8 cellular contexts compared by ENCODE assay signal in genomic region chr17:82153745-82154375, GRCh38. TPM values are rescaled to one million over a fixed set of nuclear protein-coding genes. Genes with fewer than 3 reads are reported as not detected.
A peak's percentile ranks its signal among the peaks of the same experiment; 100 is the strongest.
DNase-seq lines count a peak whose midpoint lies in the region; ATAC-seq and TF ChIP-seq lines count a peak whose summit lies in the region.

No MANE protein-coding gene starts in this region.

- intact Hi-C loops in activated CD4-positive, alpha-beta memory T cell treated with anti-CD3 and anti-CD28 coated beads for 36 hours (cut with micrococcal nuclease): loop anchor here (1.0 to 10.0 kb wide), 3 partner anchors 56 to 124 kb away; partner anchors contain the start of genes DUS1L and FASN

- no peak overlapping the region for H3K4me2 ChIP-seq in mesenchymal stem cell (ENCODE audit: low read length, poor library complexity, severe bottlenecking)

- H4K8ac ChIP-seq in mesenchymal stem cell (ENCODE audit: low read length): no peak overlapping the region

- no peak overlapping the region for H2AFZ ChIP-seq in mesenchymal stem cell (ENCODE audit: low read depth, low read length)

- peaks cover 6% of the 10 kb centered on the region for H3K79me1 ChIP-seq in mesenchymal stem cell (replicated peaks; ENCODE audit: low read length, poor library complexity, severe bottlenecking)

- DNase-seq in CD8-positive, alpha-beta memory T cell: peak; percentile 70 to 86 (median 76)
- DNase-seq in HEK293T (ENCODE audit: extremely low spot score) (peak; percentile 93), NCI-H69 (lab: John Stamatoyannopoulos, UW) (peak; percentile 71), mesenchymal stem cell (peak; percentile 80)
- DNase-seq in activated CD4-positive, alpha-beta memory T cell treated with anti-CD3 and anti-CD28 coated beads for 36 hours: peak; percentile 87
- peak; percentile 78 for DNase-seq in effector CD8-positive, alpha-beta T cell (lab: John Stamatoyannopoulos, UW)
- DNase-seq in stimulated activated CD8-positive, alpha-beta memory T cell treated with anti-CD3 and anti-CD28 coated beads, Interleukin-15, amount 100 ng/mL, for 48 hours (ENCODE audit: low read depth in 2 of 2): peak; percentile 56 to 62

- peaks cover 7% of the 10 kb centered on the region for H3K4me1 ChIP-seq in CD8-positive, alpha-beta memory T cell (ENCODE audit: insufficient read depth, low read length)
- no peaks in the 10 kb centered on the region for H3K4me1 ChIP-seq in mesenchymal stem cell (ENCODE audit: control insufficient read depth, insufficient read depth, low read depth, low read length)

- no peaks in the 10 kb centered on the region for H3K27me3 Mint-ChIP-seq in CD8-positive, alpha-beta memory T cell
- H3K27me3 Mint-ChIP-seq in activated CD4-positive, alpha-beta memory T cell treated with anti-CD3 and anti-CD28 coated beads for 36 hours: no peaks in the 10 kb centered on the region

- H3K36me3 ChIP-seq in CD8-positive, alpha-beta memory T cell (ENCODE audit: insufficient read depth, low read length): no peaks in the 10 kb centered on the region
- H3K36me3 ChIP-seq in mesenchymal stem cell (ENCODE audit: control insufficient read depth in 1 of 2, insufficient read depth in 2 of 2, low read depth in 1 of 2, low read length in 2 of 2): peaks cover 30 to 76% of the 10 kb centered on the region in 2 experiments

- no peak overlapping the region for H3K4me3 ChIP-seq in CD8-positive, alpha-beta memory T cell (ENCODE audit: low read length)
- H3K4me3 ChIP-seq in mesenchymal stem cell (ENCODE audit: insufficient read depth in 1 of 2, low read depth in 1 of 2, low read length in 2 of 2): no peak overlapping the region

- peaks cover 0 to 8% (median 2%) of the 10 kb centered on the region in 3 donors for H3K36me3 Mint-ChIP-seq in CD8-positive, alpha-beta memory T cell
- no peaks in the 10 kb centered on the region for H3K36me3 Mint-ChIP-seq in activated CD4-positive, alpha-beta memory T cell treated with anti-CD3 and anti-CD28 coated beads for 36 hours

- no peaks in the 10 kb centered on the region for H3K9me3 Mint-ChIP-seq in CD8-positive, alpha-beta memory T cell
- H3K9me3 Mint-ChIP-seq in activated CD4-positive, alpha-beta memory T cell treated with anti-CD3 and anti-CD28 coated beads for 36 hours: no peaks in the 10 kb centered on the region

- H2BK5ac ChIP-seq in mesenchymal stem cell (ENCODE audit: low read depth, low read length, poor library complexity, severe bottlenecking): no peak overlapping the region

- H3K23ac ChIP-seq in mesenchymal stem cell (ENCODE audit: low read length in 2 of 2): no peak overlapping the region

- POLR2A ChIA-PET in CD8-positive, alpha-beta memory T cell (lab: Charles Lee): interaction anchor here (0.6 kb wide), 1 partner anchor 28 kb away, joined by 3 read pairs; no protein-coding TSS in a partner anchor
- POLR2A ChIA-PET in HEK293T (lab: Yijun Ruan, JAX): interaction anchor here (1.0 to 2.6 kb wide), 2 partner anchors 12 to 123 kb away, joined by 3 to 8 read pairs; partner anchors contain the start of gene RAC3
- POLR2A ChIA-PET in activated CD4-positive, alpha-beta memory T cell treated with anti-CD3 and anti-CD28 coated beads for 36 hours (lab: Charles Lee): interaction anchor here (0.6 kb wide), 1 partner anchor 45 kb away, joined by 3 read pairs; no protein-coding TSS in a partner anchor

- no peak overlapping the region for H3K18ac ChIP-seq in mesenchymal stem cell (ENCODE audit: low read depth in 1 of 2, low read length in 2 of 2)

- H2BK12ac ChIP-seq in mesenchymal stem cell (ENCODE audit: low read length in 2 of 2): peak overlapping the region in 1 of 2 experiments; percentile 22

- peak overlapping the region in 4 of 8 donors; percentile 54 to 83 (median 72) for H3K27ac Mint-ChIP-seq in CD8-positive, alpha-beta memory T cell
- H3K27ac Mint-ChIP-seq in activated CD4-positive, alpha-beta memory T cell treated with anti-CD3 and anti-CD28 coated beads for 36 hours: no peak overlapping the region

- no peak for ATAC-seq in GM19463 (IDR thresholded peaks at IDR 0.05; ENCODE audit: unreplicated experiment)

- no peak overlapping the region for H2BK120ac ChIP-seq in mesenchymal stem cell (ENCODE audit: low read depth, low read length)

- H3K27ac ChIP-seq in CD8-positive, alpha-beta memory T cell (ENCODE audit: low read depth, low read length): no peak overlapping the region
- H3K27ac ChIP-seq in mesenchymal stem cell (ENCODE audit: low read length, poor library complexity, severe bottlenecking): no peak overlapping the region

- no peaks in the 10 kb centered on the region for H3K9me3 ChIP-seq in CD8-positive, alpha-beta memory T cell (ENCODE audit: low read length)
- no peaks in the 10 kb centered on the region for H3K9me3 ChIP-seq in mesenchymal stem cell (ENCODE audit: control insufficient read depth, low read length)

- CTCF ChIA-PET in CD8-positive, alpha-beta memory T cell (lab: Charles Lee): interaction anchor here (0.8 to 4.6 kb wide), 10 partner anchors 8 to 194 kb away, joined by 3 to 59 read pairs (median 4); partner anchors contain the start of genes DCXR and RAC3
- CTCF ChIA-PET in HEK293T (lab: Yijun Ruan, JAX): interaction anchor here (0.6 to 2.9 kb wide), 5 partner anchors 8 to 284 kb away, joined by 3 to 13 read pairs (median 3); partner anchors contain the start of gene CENPX
- CTCF ChIA-PET in activated CD4-positive, alpha-beta memory T cell treated with anti-CD3 and anti-CD28 coated beads for 36 hours (lab: Charles Lee): interaction anchor here (0.6 to 6.3 kb wide), 13 partner anchors 9 to 194 kb away, joined by 3 to 54 read pairs (median 4); partner anchors contain the start of gene RAC3

- no peak overlapping the region for H3K9ac ChIP-seq in mesenchymal stem cell (ENCODE audit: low read length)

- no peak overlapping the region for H2AK5ac ChIP-seq in mesenchymal stem cell (ENCODE audit: low read length, severe bottlenecking)

- WGBS in mesenchymal stem cell: 56% methylated on average over 8 of the region's 16 CpGs

- H2BK15ac ChIP-seq in mesenchymal stem cell (ENCODE audit: low read depth, poor library complexity, severe bottlenecking): no peak overlapping the region

- peaks cover 0 to 5% (median 3%) of the 10 kb centered on the region in 3 donors for H3K4me1 Mint-ChIP-seq in CD8-positive, alpha-beta memory T cell
- H3K4me1 Mint-ChIP-seq in activated CD4-positive, alpha-beta memory T cell treated with anti-CD3 and anti-CD28 coated beads for 36 hours (ENCODE audit: low read depth): peaks cover 4% of the 10 kb centered on the region

- no peak overlapping the region for H3K4ac ChIP-seq in mesenchymal stem cell (ENCODE audit: low read depth in 1 of 2, low read length in 2 of 2)

- H4K91ac ChIP-seq in mesenchymal stem cell (ENCODE audit: low read length): peak overlapping the region; percentile 28

- H3K14ac ChIP-seq in mesenchymal stem cell (ENCODE audit: low read length in 2 of 2): no peak overlapping the region

- H3K27me3 ChIP-seq in CD8-positive, alpha-beta memory T cell (ENCODE audit: insufficient read depth, low read length, poor library complexity, severe bottlenecking): no peaks in the 10 kb centered on the region
- no peaks in the 10 kb centered on the region for H3K27me3 ChIP-seq in mesenchymal stem cell (ENCODE audit: control insufficient read depth in 1 of 2, insufficient read depth in 1 of 2, low read length in 2 of 2)

- H3K4me3 Mint-ChIP-seq in CD8-positive, alpha-beta memory T cell: no peak overlapping the region
- no peak overlapping the region for H3K4me3 Mint-ChIP-seq in activated CD4-positive, alpha-beta memory T cell treated with anti-CD3 and anti-CD28 coated beads for 36 hours

TF ChIP-seq in HEK293T, 16 proteins besides CTCF, POLR2A, EP300 and RAD21:
- TF ChIP-seq SP1 (IDR thresholded peaks at IDR 0.05) (no peak), FOXK2 (IDR thresholded peaks at IDR 0.05) (no peak)

RNA-seq across cellular contexts. Expression of gene FASN, which starts 55.8 kb away (rescaled TPM):
- 100 to 1,000 TPM; 251 to 259 TPM for total RNA-seq in CD8-positive, alpha-beta memory T cell
- polyA plus RNA-seq in CD8-positive, alpha-beta memory T cell: 2.7 TPM
- total RNA-seq in activated CD4-positive, alpha-beta memory T cell treated with anti-CD3 and anti-CD28 coated beads for 36 hours: 100 to 1,000 TPM; 209 to 212 TPM
- polyA plus RNA-seq in mesenchymal stem cell (2013, experiment 1 of 2): 121 TPM
- polyA plus RNA-seq in mesenchymal stem cell (2013, experiment 2 of 2): 108 TPM

RNA-seq across cellular contexts. Expression of gene CCDC57, which starts 58.8 kb away (rescaled TPM):
- total RNA-seq in CD8-positive, alpha-beta memory T cell: 10 to 100 TPM; 69.8 to 77.6 TPM
- polyA plus RNA-seq in CD8-positive, alpha-beta memory T cell: 39.2 TPM
- total RNA-seq in activated CD4-positive, alpha-beta memory T cell treated with anti-CD3 and anti-CD28 coated beads for 36 hours: 10 to 100 TPM; 49.6 to 51.7 TPM
- 20.2 TPM for polyA plus RNA-seq in mesenchymal stem cell (2013, experiment 1 of 2)
- 19.0 TPM for polyA plus RNA-seq in mesenchymal stem cell (2013, experiment 2 of 2)
